1 cellular context compared by ENCODE assay signal in the genomic region with DNA sequence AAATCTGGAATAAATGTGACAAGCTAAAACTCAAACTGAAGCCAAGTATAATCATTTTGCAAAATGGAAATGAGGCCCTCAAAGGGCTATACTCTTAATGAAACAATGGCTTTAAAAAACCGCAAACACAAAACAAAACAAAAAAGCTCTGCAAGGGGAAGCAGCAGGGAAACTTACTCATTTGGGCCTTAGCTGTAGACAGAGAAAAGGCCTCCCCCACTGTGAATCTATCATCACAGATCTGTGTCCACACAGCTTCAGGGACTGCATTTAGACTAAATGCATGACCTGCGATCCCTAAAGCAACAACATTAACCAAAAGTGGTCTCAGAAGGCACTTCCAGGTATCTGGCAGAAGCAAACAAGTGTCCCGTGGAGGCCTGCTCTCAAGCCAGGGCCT.
TF ChIP-seq lines count a peak whose summit lies in the region.

No MANE protein-coding gene starts in this region.

TF ChIP-seq in WTC11, 78 proteins besides CTCF, POLR2A, EP300 and RAD21:
- TF ChIP-seq, protein P1, sequence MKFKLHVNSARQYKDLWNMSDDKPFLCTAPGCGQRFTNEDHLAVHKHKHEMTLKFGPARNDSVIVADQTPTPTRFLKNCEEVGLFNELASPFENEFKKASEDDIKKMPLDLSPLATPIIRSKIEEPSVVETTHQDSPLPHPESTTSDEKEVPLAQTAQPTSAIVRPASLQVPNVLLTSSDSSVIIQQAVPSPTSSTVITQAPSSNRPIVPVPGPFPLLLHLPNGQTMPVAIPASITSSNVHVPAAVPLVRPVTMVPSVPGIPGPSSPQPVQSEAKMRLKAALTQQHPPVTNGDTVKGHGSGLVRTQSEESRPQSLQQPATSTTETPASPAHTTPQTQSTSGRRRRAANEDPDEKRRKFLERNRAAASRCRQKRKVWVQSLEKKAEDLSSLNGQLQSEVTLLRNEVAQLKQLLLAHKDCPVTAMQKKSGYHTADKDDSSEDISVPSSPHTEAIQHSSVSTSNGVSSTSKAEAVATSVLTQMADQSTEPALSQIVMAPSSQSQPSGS (CRISPR knock-in tag; IDR thresholded peaks at IDR 0.05; ENCODE audit: borderline replicate concordance, low read depth): no peak
- TF ChIP-seq TEAD4 (CRISPR knock-in tag; IDR thresholded peaks at IDR 0.05): no peak
- no peak for TF ChIP-seq FOXK1 (CRISPR knock-in tag; IDR thresholded peaks at IDR 0.05)
- TF ChIP-seq, protein P2, sequence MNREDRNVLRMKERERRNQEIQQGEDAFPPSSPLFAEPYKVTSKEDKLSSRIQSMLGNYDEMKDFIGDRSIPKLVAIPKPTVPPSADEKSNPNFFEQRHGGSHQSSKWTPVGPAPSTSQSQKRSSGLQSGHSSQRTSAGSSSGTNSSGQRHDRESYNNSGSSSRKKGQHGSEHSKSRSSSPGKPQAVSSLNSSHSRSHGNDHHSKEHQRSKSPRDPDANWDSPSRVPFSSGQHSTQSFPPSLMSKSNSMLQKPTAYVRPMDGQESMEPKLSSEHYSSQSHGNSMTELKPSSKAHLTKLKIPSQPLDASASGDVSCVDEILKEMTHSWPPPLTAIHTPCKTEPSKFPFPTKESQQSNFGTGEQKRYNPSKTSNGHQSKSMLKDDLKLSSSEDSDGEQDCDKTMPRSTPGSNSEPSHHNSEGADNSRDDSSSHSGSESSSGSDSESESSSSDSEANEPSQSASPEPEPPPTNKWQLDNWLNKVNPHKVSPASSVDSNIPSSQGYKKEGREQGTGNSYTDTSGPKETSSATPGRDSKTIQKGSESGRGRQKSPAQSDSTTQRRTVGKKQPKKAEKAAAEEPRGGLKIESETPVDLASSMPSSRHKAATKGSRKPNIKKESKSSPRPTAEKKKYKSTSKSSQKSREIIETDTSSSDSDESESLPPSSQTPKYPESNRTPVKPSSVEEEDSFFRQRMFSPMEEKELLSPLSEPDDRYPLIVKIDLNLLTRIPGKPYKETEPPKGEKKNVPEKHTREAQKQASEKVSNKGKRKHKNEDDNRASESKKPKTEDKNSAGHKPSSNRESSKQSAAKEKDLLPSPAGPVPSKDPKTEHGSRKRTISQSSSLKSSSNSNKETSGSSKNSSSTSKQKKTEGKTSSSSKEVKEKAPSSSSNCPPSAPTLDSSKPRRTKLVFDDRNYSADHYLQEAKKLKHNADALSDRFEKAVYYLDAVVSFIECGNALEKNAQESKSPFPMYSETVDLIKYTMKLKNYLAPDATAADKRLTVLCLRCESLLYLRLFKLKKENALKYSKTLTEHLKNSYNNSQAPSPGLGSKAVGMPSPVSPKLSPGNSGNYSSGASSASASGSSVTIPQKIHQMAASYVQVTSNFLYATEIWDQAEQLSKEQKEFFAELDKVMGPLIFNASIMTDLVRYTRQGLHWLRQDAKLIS (CRISPR knock-in tag; IDR thresholded peaks at IDR 0.05; ENCODE audit: borderline replicate concordance): no peak
- TF ChIP-seq, protein P3, sequence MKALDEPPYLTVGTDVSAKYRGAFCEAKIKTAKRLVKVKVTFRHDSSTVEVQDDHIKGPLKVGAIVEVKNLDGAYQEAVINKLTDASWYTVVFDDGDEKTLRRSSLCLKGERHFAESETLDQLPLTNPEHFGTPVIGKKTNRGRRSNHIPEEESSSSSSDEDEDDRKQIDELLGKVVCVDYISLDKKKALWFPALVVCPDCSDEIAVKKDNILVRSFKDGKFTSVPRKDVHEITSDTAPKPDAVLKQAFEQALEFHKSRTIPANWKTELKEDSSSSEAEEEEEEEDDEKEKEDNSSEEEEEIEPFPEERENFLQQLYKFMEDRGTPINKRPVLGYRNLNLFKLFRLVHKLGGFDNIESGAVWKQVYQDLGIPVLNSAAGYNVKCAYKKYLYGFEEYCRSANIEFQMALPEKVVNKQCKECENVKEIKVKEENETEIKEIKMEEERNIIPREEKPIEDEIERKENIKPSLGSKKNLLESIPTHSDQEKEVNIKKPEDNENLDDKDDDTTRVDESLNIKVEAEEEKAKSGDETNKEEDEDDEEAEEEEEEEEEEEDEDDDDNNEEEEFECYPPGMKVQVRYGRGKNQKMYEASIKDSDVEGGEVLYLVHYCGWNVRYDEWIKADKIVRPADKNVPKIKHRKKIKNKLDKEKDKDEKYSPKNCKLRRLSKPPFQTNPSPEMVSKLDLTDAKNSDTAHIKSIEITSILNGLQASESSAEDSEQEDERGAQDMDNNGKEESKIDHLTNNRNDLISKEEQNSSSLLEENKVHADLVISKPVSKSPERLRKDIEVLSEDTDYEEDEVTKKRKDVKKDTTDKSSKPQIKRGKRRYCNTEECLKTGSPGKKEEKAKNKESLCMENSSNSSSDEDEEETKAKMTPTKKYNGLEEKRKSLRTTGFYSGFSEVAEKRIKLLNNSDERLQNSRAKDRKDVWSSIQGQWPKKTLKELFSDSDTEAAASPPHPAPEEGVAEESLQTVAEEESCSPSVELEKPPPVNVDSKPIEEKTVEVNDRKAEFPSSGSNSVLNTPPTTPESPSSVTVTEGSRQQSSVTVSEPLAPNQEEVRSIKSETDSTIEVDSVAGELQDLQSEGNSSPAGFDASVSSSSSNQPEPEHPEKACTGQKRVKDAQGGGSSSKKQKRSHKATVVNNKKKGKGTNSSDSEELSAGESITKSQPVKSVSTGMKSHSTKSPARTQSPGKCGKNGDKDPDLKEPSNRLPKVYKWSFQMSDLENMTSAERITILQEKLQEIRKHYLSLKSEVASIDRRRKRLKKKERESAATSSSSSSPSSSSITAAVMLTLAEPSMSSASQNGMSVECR (CRISPR knock-in tag; IDR thresholded peaks at IDR 0.05; ENCODE audit: borderline replicate concordance): no peak
- no peak for TF ChIP-seq IRF1 (CRISPR knock-in tag; IDR thresholded peaks at IDR 0.05)
- TF ChIP-seq NR1H2 (CRISPR knock-in tag; IDR thresholded peaks at IDR 0.05): no peak
- TF ChIP-seq, protein P4, sequence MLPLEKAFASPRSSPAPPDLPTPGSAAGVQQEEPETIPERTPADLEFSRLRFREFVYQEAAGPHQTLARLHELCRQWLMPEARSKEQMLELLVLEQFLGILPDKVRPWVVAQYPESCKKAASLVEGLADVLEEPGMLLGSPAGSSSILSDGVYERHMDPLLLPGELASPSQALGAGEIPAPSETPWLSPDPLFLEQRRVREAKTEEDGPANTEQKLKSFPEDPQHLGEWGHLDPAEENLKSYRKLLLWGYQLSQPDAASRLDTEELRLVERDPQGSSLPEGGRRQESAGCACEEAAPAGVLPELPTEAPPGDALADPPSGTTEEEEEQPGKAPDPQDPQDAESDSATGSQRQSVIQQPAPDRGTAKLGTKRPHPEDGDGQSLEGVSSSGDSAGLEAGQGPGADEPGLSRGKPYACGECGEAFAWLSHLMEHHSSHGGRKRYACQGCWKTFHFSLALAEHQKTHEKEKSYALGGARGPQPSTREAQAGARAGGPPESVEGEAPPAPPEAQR (CRISPR knock-in tag; IDR thresholded peaks at IDR 0.05): no peak
- TF ChIP-seq, protein P5, sequence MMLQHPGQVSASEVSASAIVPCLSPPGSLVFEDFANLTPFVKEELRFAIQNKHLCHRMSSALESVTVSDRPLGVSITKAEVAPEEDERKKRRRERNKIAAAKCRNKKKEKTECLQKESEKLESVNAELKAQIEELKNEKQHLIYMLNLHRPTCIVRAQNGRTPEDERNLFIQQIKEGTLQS (CRISPR knock-in tag; conservative IDR thresholded peaks at IDR 0.05): no peak
- TF ChIP-seq, protein P6, sequence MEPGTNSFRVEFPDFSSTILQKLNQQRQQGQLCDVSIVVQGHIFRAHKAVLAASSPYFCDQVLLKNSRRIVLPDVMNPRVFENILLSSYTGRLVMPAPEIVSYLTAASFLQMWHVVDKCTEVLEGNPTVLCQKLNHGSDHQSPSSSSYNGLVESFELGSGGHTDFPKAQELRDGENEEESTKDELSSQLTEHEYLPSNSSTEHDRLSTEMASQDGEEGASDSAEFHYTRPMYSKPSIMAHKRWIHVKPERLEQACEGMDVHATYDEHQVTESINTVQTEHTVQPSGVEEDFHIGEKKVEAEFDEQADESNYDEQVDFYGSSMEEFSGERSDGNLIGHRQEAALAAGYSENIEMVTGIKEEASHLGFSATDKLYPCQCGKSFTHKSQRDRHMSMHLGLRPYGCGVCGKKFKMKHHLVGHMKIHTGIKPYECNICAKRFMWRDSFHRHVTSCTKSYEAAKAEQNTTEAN (CRISPR knock-in tag; IDR thresholded peaks at IDR 0.05): no peak
- TF ChIP-seq TP53 (CRISPR knock-in tag; IDR thresholded peaks at IDR 0.05): no peak
- TF ChIP-seq FOXP4 (CRISPR knock-in tag; IDR thresholded peaks at IDR 0.05): no peak
